ENCODE assay signal across 1 cellular context in genomic region chr14:100590726-100591452, GRCh38.
TF ChIP-seq lines count a peak whose summit lies in the region.

No MANE protein-coding gene starts in this region.

TF ChIP-seq in WTC11, 78 proteins besides CTCF, POLR2A, EP300 and RAD21 (continued from another document):
- TF ChIP-seq, protein P1, sequence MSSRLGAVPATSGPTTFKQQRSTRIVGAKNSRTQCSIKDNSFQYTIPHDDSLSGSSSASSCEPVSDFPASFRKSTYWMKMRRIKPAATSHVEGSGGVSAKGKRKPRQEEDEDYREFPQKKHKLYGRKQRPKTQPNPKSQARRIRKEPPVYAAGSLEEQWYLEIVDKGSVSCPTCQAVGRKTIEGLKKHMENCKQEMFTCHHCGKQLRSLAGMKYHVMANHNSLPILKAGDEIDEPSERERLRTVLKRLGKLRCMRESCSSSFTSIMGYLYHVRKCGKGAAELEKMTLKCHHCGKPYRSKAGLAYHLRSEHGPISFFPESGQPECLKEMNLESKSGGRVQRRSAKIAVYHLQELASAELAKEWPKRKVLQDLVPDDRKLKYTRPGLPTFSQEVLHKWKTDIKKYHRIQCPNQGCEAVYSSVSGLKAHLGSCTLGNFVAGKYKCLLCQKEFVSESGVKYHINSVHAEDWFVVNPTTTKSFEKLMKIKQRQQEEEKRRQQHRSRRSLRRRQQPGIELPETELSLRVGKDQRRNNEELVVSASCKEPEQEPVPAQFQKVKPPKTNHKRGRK (CRISPR knock-in tag; IDR thresholded peaks at IDR 0.05; ENCODE audit: borderline replicate concordance): no peak
- no peak for TF ChIP-seq FOXJ3 (CRISPR knock-in tag; IDR thresholded peaks at IDR 0.05; ENCODE audit: borderline replicate concordance)
- TF ChIP-seq, protein P2, sequence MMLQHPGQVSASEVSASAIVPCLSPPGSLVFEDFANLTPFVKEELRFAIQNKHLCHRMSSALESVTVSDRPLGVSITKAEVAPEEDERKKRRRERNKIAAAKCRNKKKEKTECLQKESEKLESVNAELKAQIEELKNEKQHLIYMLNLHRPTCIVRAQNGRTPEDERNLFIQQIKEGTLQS (CRISPR knock-in tag; conservative IDR thresholded peaks at IDR 0.05): no peak
- no peak for TF ChIP-seq ZMAT4 (CRISPR knock-in tag; IDR thresholded peaks at IDR 0.05)
- no peak for TF ChIP-seq CREM (CRISPR knock-in tag; IDR thresholded peaks at IDR 0.05)
- TF ChIP-seq, protein P3, sequence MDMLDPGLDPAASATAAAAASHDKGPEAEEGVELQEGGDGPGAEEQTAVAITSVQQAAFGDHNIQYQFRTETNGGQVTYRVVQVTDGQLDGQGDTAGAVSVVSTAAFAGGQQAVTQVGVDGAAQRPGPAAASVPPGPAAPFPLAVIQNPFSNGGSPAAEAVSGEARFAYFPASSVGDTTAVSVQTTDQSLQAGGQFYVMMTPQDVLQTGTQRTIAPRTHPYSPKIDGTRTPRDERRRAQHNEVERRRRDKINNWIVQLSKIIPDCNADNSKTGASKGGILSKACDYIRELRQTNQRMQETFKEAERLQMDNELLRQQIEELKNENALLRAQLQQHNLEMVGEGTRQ (CRISPR knock-in tag; IDR thresholded peaks at IDR 0.05): no peak
- TF ChIP-seq, protein P4, sequence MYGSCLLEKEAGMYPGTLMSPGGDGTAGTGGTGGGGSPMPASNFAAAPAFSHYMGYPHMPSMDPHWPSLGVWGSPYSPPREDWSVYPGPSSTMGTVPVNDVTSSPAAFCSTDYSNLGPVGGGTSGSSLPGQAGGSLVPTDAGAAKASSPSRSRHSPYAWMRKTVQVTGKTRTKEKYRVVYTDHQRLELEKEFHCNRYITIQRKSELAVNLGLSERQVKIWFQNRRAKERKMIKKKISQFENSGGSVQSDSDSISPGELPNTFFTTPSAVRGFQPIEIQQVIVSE (CRISPR knock-in tag; IDR thresholded peaks at IDR 0.05; ENCODE audit: borderline replicate concordance): no peak
